Comparison of ENCODE assay signal across 1 cellular context in genomic region chr2:172878260-172878659, GRCh38.
TF ChIP-seq lines count a peak whose summit lies in the region.

No MANE protein-coding gene starts in this region.

TF ChIP-seq in GM23338, 12 proteins besides CTCF, POLR2A, EP300 and RAD21 (continued from another document):
- TF ChIP-seq ZNF462 (CRISPR knock-in tag; IDR thresholded peaks at IDR 0.05) (no peak), CREB1 (CRISPR knock-in tag; IDR thresholded peaks at IDR 0.05; ENCODE audit: low read depth) (no peak), ZNF331 (CRISPR knock-in tag; IDR thresholded peaks at IDR 0.05; ENCODE audit: low read depth) (no peak), REST (IDR thresholded peaks at IDR 0.05; ENCODE audit: unreplicated experiment) (no peak), EZH2 (IDR thresholded peaks at IDR 0.05; ENCODE audit: low read depth, unreplicated experiment) (no peak), STAT1 (IDR thresholded peaks at IDR 0.05; ENCODE audit: unreplicated experiment) (no peak), ZNF114 (CRISPR knock-in tag; IDR thresholded peaks at IDR 0.05) (no peak)
